Comparison of ENCODE assay signal across 25 cellular contexts in the genomic region with DNA sequence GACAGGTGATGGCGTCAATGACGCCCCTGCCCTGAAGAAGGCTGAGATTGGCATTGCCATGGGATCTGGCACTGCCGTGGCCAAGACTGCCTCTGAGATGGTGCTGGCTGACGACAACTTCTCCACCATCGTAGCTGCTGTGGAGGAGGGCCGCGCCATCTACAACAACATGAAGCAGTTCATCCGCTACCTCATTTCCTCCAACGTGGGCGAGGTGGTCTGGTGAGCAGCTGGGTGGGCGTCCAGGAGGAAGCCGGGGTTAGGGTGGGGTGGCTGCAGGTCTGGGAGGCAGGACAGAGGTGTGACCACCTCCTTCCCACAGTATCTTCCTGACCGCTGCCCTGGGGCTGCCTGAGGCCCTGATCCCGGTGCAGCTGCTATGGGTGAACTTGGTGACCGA. TPM values are rescaled to one million over a fixed set of nuclear protein-coding genes. Genes with fewer than 3 reads are reported as not detected.
"Had no signal": no experiment of that assay in that cellular context is flagged by ENCODE, and none has a peak within 500 bp of the region (broad histone marks: within the 10 kb centered on the region; RNA-seq: fewer than 3 reads in every experiment).

No MANE protein-coding gene starts in this region.

- H3K4me2 ChIP-seq: neural progenitor cell, smooth muscle cell had no signal

- H3K4me3 ChIP-seq: coronary artery, heart left ventricle, left ventricle myocardium inferior, lower lobe of right lung, neural progenitor cell, pancreas, smooth muscle cell, tibial artery, upper lobe of right lung had no signal

- H3K36me3 ChIP-seq: neural progenitor cell had no signal

- H3K4me1 Mint-ChIP-seq: mesothelial cell of epicardium, neural progenitor cell had no signal

- H3K27ac ChIP-seq: coronary artery, heart left ventricle, left ventricle myocardium inferior, lower lobe of right lung, neural progenitor cell, pancreas, tibial artery, upper lobe of right lung had no signal

- H3K9me3 ChIP-seq: heart left ventricle, left ventricle myocardium inferior, lower lobe of right lung, pancreas, tibial artery, upper lobe of right lung had no signal

- ATAC-seq: natural killer cell treated with Interleukin-12 subunit alpha and Interleukin-12 subunit beta and Interleukin-15 and Interleukin-18, amount 100 ng/mL, for 72 hours had no signal

- H3K27me3 Mint-ChIP-seq: memory B cell; natural killer cell treated with Interleukin-12 subunit alpha and Interleukin-12 subunit beta and Interleukin-15 and Interleukin-18, amount 100 ng/mL, for 72 hours; progenitor cell of endocrine pancreas; stimulated activated naive CD8-positive, alpha-beta T cell treated with anti-CD3 and anti-CD28 coated beads, Interleukin-15, Interleukin-2, amounts not matched to agents 100 ng/mL and 50 ng/mL, for 24 hours had no signal

- H3K4me3 Mint-ChIP-seq: memory B cell; mesothelial cell of epicardium; natural killer cell treated with Interleukin-12 subunit alpha and Interleukin-12 subunit beta and Interleukin-15 and Interleukin-18, amount 100 ng/mL, for 72 hours; neural progenitor cell; stimulated activated naive CD8-positive, alpha-beta T cell treated with anti-CD3 and anti-CD28 coated beads, Interleukin-15, Interleukin-2, amounts not matched to agents 100 ng/mL and 50 ng/mL, for 24 hours had no signal

- H3K4me1 ChIP-seq: heart left ventricle, left ventricle myocardium inferior, lower lobe of right lung, neural progenitor cell, pancreas, tibial artery, upper lobe of right lung had no signal

- DNase-seq: effector CD8-positive, alpha-beta T cell; heart left ventricle; hypothalamus; islet precursor cell; left ventricle myocardium inferior; lower lobe of right lung; occipital lobe; pancreas; right cardiac atrium; stimulated activated CD4-positive, alpha-beta T cell treated with anti-CD3 and anti-CD28 coated beads, Interleukin-2, amount 100 ng/mL, for 48 hours; tibial artery; upper lobe of right lung had no signal

- H3K27ac Mint-ChIP-seq: mesothelial cell of epicardium; natural killer cell treated with Interleukin-12 subunit alpha and Interleukin-12 subunit beta and Interleukin-15 and Interleukin-18, amount 100 ng/mL, for 72 hours; neural progenitor cell; progenitor cell of endocrine pancreas; stimulated activated naive CD8-positive, alpha-beta T cell treated with anti-CD3 and anti-CD28 coated beads, Interleukin-15, Interleukin-2, amounts not matched to agents 100 ng/mL and 50 ng/mL, for 24 hours had no signal

- H3K36me3 Mint-ChIP-seq: mesothelial cell of epicardium; natural killer cell treated with Interleukin-12 subunit alpha and Interleukin-12 subunit beta and Interleukin-15 and Interleukin-18, amount 100 ng/mL, for 72 hours; neural progenitor cell had no signal

- H3K27me3 ChIP-seq: heart left ventricle, neural progenitor cell, pancreas, tibial artery, upper lobe of right lung had no signal

- H3K9ac ChIP-seq: neural progenitor cell had no signal

- H3K9me3 Mint-ChIP-seq: memory B cell; mesothelial cell of epicardium; natural killer cell treated with Interleukin-12 subunit alpha and Interleukin-12 subunit beta and Interleukin-15 and Interleukin-18, amount 100 ng/mL, for 72 hours; neural progenitor cell; stimulated activated naive CD8-positive, alpha-beta T cell treated with anti-CD3 and anti-CD28 coated beads, Interleukin-15, Interleukin-2, amounts not matched to agents 100 ng/mL and 50 ng/mL, for 24 hours had no signal

RNA-seq across cellular contexts. Expression of a gene that starts 23.6 kb away (rescaled TPM):
- total RNA-seq: frontal cortex had no signal

RNA-seq across cellular contexts. Expression of a gene that starts 29.9 kb away (rescaled TPM):
- total RNA-seq: chondrocyte, dermis microvascular lymphatic vessel endothelial cell, glomerular endothelial cell, left ventricle myocardium inferior, mesothelial cell of epicardium, myocyte, occipital lobe, progenitor cell of endocrine pancreas, smooth muscle cell, upper lobe of right lung had no signal
